ENCODE assay signal across 12 cellular contexts in genomic region chr16:2692948-2693651, GRCh38. TPM values are rescaled to one million over a fixed set of nuclear protein-coding genes. Genes with fewer than 3 reads are reported as not detected.
A peak's percentile ranks its signal among the peaks of the same experiment; 100 is the strongest.
DNase-seq lines count a peak whose midpoint lies in the region; ATAC-seq and TF ChIP-seq lines count a peak whose summit lies in the region.
"Had no signal": no experiment of that assay in that cellular context is flagged by ENCODE, and none has a peak within 500 bp of the region (broad histone marks: within the 10 kb centered on the region; RNA-seq: fewer than 3 reads in every experiment).

No MANE protein-coding gene starts in this region.

- H3K27ac ChIP-seq in adrenal gland = peak overlapping the region in 4 of 5 donors; percentile 10 to 45 (median 41)
- no peak overlapping the region for H3K27ac ChIP-seq in osteoblast (ENCODE audit: low read depth, low read length)

- intact Hi-C loops in adrenal gland (cut with DNase I) (no loop called here), left cardiac atrium (cut with DNase I) (no loop called here)

- H3K36me3 ChIP-seq in adrenal gland (replicated peaks in 1 of 2) (peaks cover 0 to 10% of the 10 kb centered on the region in 2 donors), osteoblast (ENCODE audit: insufficient read depth, low read length) (peaks cover 11% of the 10 kb centered on the region)

- H3K4me3 ChIP-seq in adrenal gland = no peak overlapping the region
- no peak overlapping the region for H3K4me3 ChIP-seq in osteoblast (ENCODE audit: insufficient read depth, low read length)

- H3K4me1 ChIP-seq in adrenal gland (replicated peaks in 1 of 2) (peaks cover 22% of the 10 kb centered on the region in 2 donors), osteoblast (ENCODE audit: insufficient read depth, low read length) (peaks cover 18% of the 10 kb centered on the region)

- TF ChIP-seq CTCF in adrenal gland (IDR thresholded peaks at IDR 0.05) (no peak), osteoblast (IDR thresholded peaks at IDR 0.05; ENCODE audit: extremely low read depth, low read depth, low read length) (no peak)

- H4K20me1 ChIP-seq in osteoblast (ENCODE audit: insufficient read depth, low read length) = peaks cover 37% of the 10 kb centered on the region

- WGBS in adrenal gland, 4 donors = 81 to 100% (median 85%) methylated on average over 4 to 24 of the region's 24 CpGs

- no peaks in the 10 kb centered on the region for H3K9me3 ChIP-seq in adrenal gland (replicated peaks in 1 of 3)
- no peaks in the 10 kb centered on the region for H3K9me3 ChIP-seq in osteoblast (ENCODE audit: low read depth, low read length)

- peak; percentile 3 to 12 for ATAC-seq in left cardiac atrium
- ATAC-seq in GM18498 (IDR thresholded peaks at IDR 0.05; ENCODE audit: unreplicated experiment) = no peak
- no peak for ATAC-seq in GM19035 (IDR thresholded peaks at IDR 0.05; ENCODE audit: unreplicated experiment)
- ATAC-seq: CD8-positive, alpha-beta T cell had no signal

- TF ChIP-seq POLR2A in adrenal gland (IDR thresholded peaks at IDR 0.05) = no peak

- no peak overlapping the region for H2AFZ ChIP-seq in osteoblast (ENCODE audit: low read length)

- peaks cover 54% of the 10 kb centered on the region for H3K79me2 ChIP-seq in osteoblast (ENCODE audit: insufficient read depth, low read length)

- H3K4me2 ChIP-seq in osteoblast (ENCODE audit: insufficient read depth, low read length) = no peak overlapping the region

- peak; percentile 73 for DNase-seq in ELF-1 (ENCODE audit: low read depth, low spot score)
- no peak for DNase-seq in adrenal gland
- DNase-seq in left cardiac atrium = no peak
- peak; percentile 86 for DNase-seq in osteoblast (ENCODE audit: insufficient read length, low spot score, missing footprints)
- DNase-seq in activated naive CD4-positive, alpha-beta T cell treated with Interleukin-2 at 50 U/mL for 16 hours = no peak
- no peak for DNase-seq in stimulated activated naive CD4-positive, alpha-beta T cell treated with Interleukin-2 at 50 U/mL for 16 hours (lab: John Stamatoyannopoulos, UW)
- DNase-seq: activated T-cell treated with anti-CD3 and anti-CD28 coated beads, Interleukin-2, amount 50 U/mL, for 1 hour; CD8-positive, alpha-beta T cell; small intestine; trophoblast cell had no signal

- no peaks in the 10 kb centered on the region for H3K27me3 ChIP-seq in adrenal gland
- no peaks in the 10 kb centered on the region for H3K27me3 ChIP-seq in osteoblast (ENCODE audit: insufficient read depth, low read length)

RNA-seq across cellular contexts. Expression of gene KCTD5, which starts 10.8 kb away (rescaled TPM):
- total RNA-seq in adrenal gland = 10 to 100 TPM; 14.0 to 81.5 (median 18.9) TPM
- 10 to 100 TPM; 11.0 to 21.8 (median 13.4) TPM for polyA plus RNA-seq in adrenal gland
- 10 to 100 TPM; 11.6 to 15.2 TPM for total RNA-seq in left cardiac atrium
- total RNA-seq in osteoblast = 19.2 and 21.7 TPM in 2 replicates

RNA-seq across cellular contexts. Expression of gene PRSS27, which starts 26.9 kb away (rescaled TPM):
- 1 to 10 TPM in 5 of 8 donors, under 1 TPM in 2, not detected in 1; 0.35 to 2.1 (median 1.4) TPM for total RNA-seq in adrenal gland
- polyA plus RNA-seq in adrenal gland = 1 to 10 TPM in 2 of 3 donors, not detected in 1; 2.6 to 2.7 TPM
- under 1 TPM; 0.44 to 0.65 TPM for total RNA-seq in left cardiac atrium
- 1.5 and 2.5 TPM in 2 replicates for total RNA-seq in osteoblast

RNA-seq across cellular contexts. Expression of gene SRRM2, which starts 59.3 kb away (rescaled TPM):
- total RNA-seq in adrenal gland (100 to 1,000 TPM; 164 to 848 (median 328) TPM), left cardiac atrium (100 to 1,000 TPM; 266 to 321 TPM), osteoblast (56.8 and 62.2 TPM in 2 replicates)
- polyA plus RNA-seq in adrenal gland = 1,000 to 10,000 TPM in 1 of 3 donors, 100 to 1,000 TPM in 2; 289 to 3,120 (median 744) TPM

Comparison
In these comparisons a context has a peak if more than half of its experiments do, and no peak if none do; other contexts are left out.
1. DNase-seq: peak in ELF-1 (single experiment) and osteoblast (single experiment); none in adrenal gland (0 of 7), left cardiac atrium (single experiment), activated naive CD4-positive, alpha-beta T cell treated with Interleukin-2 at 50 U/mL for 16 hours (single experiment) and stimulated activated naive CD4-positive, alpha-beta T cell treated with Interleukin-2 at 50 U/mL for 16 hours (single experiment).
2. ATAC-seq: peak in left cardiac atrium (2 of 2); none in GM18498 (single experiment) and GM19035 (single experiment).